In genomic region chr5:142246263-142246662, GRCh38 we compare ENCODE assay signal across 9 cellular contexts.
DNase-seq lines count a peak whose midpoint lies in the region; ATAC-seq, FAIRE-seq and TF ChIP-seq lines count a peak whose summit lies in the region.
"Had no signal": no experiment of that assay in that cellular context is flagged by ENCODE, and none has a peak within 500 bp of the region (broad histone marks: within the 10 kb centered on the region; RNA-seq: fewer than 3 reads in every experiment).

No MANE protein-coding gene starts in this region.

- DNase-seq in DMS53 (lab: John Stamatoyannopoulos, UW): peak; percentile 19
- no peak for DNase-seq in DMS53 treated with DMSO at 0.1 percent for 48 hours (lab: John Stamatoyannopoulos, UW; ENCODE audit: unreplicated experiment)
- DNase-seq in bronchial epithelial cell (ENCODE audit: low read depth): peak; percentile 88
- DNase-seq in urothelium cell line (ENCODE audit: low spot score): peak; percentile 63
- no peak for DNase-seq in HuH-7.5 (ENCODE audit: low spot score)
- DNase-seq in NCI-H524 (lab: John Stamatoyannopoulos, UW): no peak

- no peaks in the 10 kb centered on the region for H3K36me3 ChIP-seq in bronchial epithelial cell (ENCODE audit: control insufficient read depth, insufficient read depth, low read length)

- H3K27me3 ChIP-seq in bronchial epithelial cell (ENCODE audit: control insufficient read depth, insufficient read depth, low read length) (no peaks in the 10 kb centered on the region), layer of hippocampus (ENCODE audit: control insufficient read depth, insufficient read depth, low read length) (no peaks in the 10 kb centered on the region)

- no peak for TF ChIP-seq CTCF in bronchial epithelial cell (IDR thresholded peaks at IDR 0.05; ENCODE audit: insufficient read depth, low read length, severe bottlenecking)

- ATAC-seq in HG03354 (IDR thresholded peaks at IDR 0.05; ENCODE audit: poor library complexity, severe bottlenecking, unreplicated experiment): no peak

- FAIRE-seq in bronchial epithelial cell (lab: Jason Lieb, UNC) (peak; percentile 75), urothelium cell line (lab: Jason Lieb, UNC) (no peak)

- peak overlapping the region; percentile 73 for H3K27ac ChIP-seq in layer of hippocampus (ENCODE audit: low read depth, low read length)
- H3K27ac ChIP-seq: 22Rv1 had no signal

- H3K4me3 ChIP-seq in bronchial epithelial cell (ENCODE audit: low read depth, low read length): no peak overlapping the region

Comparison
In these comparisons a context has a peak if more than half of its experiments do, and no peak if none do; other contexts are left out.
1. DNase-seq: peak in DMS53 (single experiment), bronchial epithelial cell (single experiment) and urothelium cell line (single experiment); none in DMS53 treated with DMSO at 0.1 percent for 48 hours (single experiment), HuH-7.5 (single experiment) and NCI-H524 (0 of 2).